In genomic region chr10:132237871-132238270, GRCh38 we compare ENCODE assay signal across 1 cellular context.
TF ChIP-seq lines count a peak whose summit lies in the region.

No MANE protein-coding gene starts in this region.

TF ChIP-seq in GM23338, 12 proteins besides CTCF, POLR2A, EP300 and RAD21 (continued from another document):
- TF ChIP-seq ZNF462 (CRISPR knock-in tag; IDR thresholded peaks at IDR 0.05), result no peak
- TF ChIP-seq, protein P1, sequence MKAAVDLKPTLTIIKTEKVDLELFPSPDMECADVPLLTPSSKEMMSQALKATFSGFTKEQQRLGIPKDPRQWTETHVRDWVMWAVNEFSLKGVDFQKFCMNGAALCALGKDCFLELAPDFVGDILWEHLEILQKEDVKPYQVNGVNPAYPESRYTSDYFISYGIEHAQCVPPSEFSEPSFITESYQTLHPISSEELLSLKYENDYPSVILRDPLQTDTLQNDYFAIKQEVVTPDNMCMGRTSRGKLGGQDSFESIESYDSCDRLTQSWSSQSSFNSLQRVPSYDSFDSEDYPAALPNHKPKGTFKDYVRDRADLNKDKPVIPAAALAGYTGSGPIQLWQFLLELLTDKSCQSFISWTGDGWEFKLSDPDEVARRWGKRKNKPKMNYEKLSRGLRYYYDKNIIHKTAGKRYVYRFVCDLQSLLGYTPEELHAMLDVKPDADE (IDR thresholded peaks at IDR 0.05), result no peak
